Comparison of ENCODE assay signal across 18 cellular contexts in genomic region chr5:14937277-14937676, GRCh38.
A peak's percentile ranks its signal among the peaks of the same experiment; 100 is the strongest.
DNase-seq lines count a peak whose midpoint lies in the region; ATAC-seq lines count a peak whose summit lies in the region.
"Had no signal": no experiment of that assay in that cellular context is flagged by ENCODE, and none has a peak within 500 bp of the region (broad histone marks: within the 10 kb centered on the region; RNA-seq: fewer than 3 reads in every experiment).

No MANE protein-coding gene starts in this region.

- H3K27ac Mint-ChIP-seq in dendritic cell treated with granulocyte-macrophage colony-stimulating factor and Interleukin-4, amounts not matched to agents 40 ng/mL and 50 ng/mL, for 4 days, result peak overlapping the region; percentile 77
- no peak overlapping the region for H3K27ac Mint-ChIP-seq in naive thymus-derived CD4-positive, alpha-beta T cell
- H3K27ac Mint-ChIP-seq: B cell had no signal

- no peaks in the 10 kb centered on the region for H3K9me3 ChIP-seq in naive thymus-derived CD4-positive, alpha-beta T cell (ENCODE audit: control insufficient read depth in 2 of 3, low read length in 3 of 3)
- H3K9me3 ChIP-seq: ascending aorta had no signal

- H3K36me3 Mint-ChIP-seq in dendritic cell treated with granulocyte-macrophage colony-stimulating factor and Interleukin-4, amounts not matched to agents 40 ng/mL and 50 ng/mL, for 4 days (ENCODE audit: low read depth), result no peaks in the 10 kb centered on the region
- no peaks in the 10 kb centered on the region for H3K36me3 Mint-ChIP-seq in naive thymus-derived CD4-positive, alpha-beta T cell

- H3K4me3 ChIP-seq in naive thymus-derived CD4-positive, alpha-beta T cell (ENCODE audit: low read length), result no peak overlapping the region
- H3K4me3 ChIP-seq: ascending aorta had no signal

- H3K4me1 ChIP-seq in naive thymus-derived CD4-positive, alpha-beta T cell (ENCODE audit: control insufficient read depth in 2 of 2, insufficient read depth in 2 of 2, low read length in 2 of 2), result no peaks in the 10 kb centered on the region
- H3K4me1 ChIP-seq: ascending aorta had no signal

- H3K27me3 Mint-ChIP-seq in dendritic cell treated with granulocyte-macrophage colony-stimulating factor and Interleukin-4, amounts not matched to agents 40 ng/mL and 50 ng/mL, for 4 days, result peaks cover 4% of the 10 kb centered on the region
- peaks cover 0 to 14% (median 5%) of the 10 kb centered on the region in 5 donors for H3K27me3 Mint-ChIP-seq in naive thymus-derived CD4-positive, alpha-beta T cell

- H3K4me3 Mint-ChIP-seq in dendritic cell treated with granulocyte-macrophage colony-stimulating factor and Interleukin-4, amounts not matched to agents 40 ng/mL and 50 ng/mL, for 4 days, result no peak overlapping the region
- no peak overlapping the region for H3K4me3 Mint-ChIP-seq in naive thymus-derived CD4-positive, alpha-beta T cell
- H3K4me3 Mint-ChIP-seq: B cell had no signal

- CTCF ChIA-PET in naive thymus-derived CD4-positive, alpha-beta T cell (lab: Charles Lee), result no interaction called here

- H3K36me3 ChIP-seq in naive thymus-derived CD4-positive, alpha-beta T cell (ENCODE audit: control insufficient read depth in 2 of 3, insufficient read depth in 3 of 3, low read length in 3 of 3), result no peaks in the 10 kb centered on the region
- H3K36me3 ChIP-seq: ascending aorta had no signal

- peaks cover 29% of the 10 kb centered on the region for H3K4me1 Mint-ChIP-seq in dendritic cell treated with granulocyte-macrophage colony-stimulating factor and Interleukin-4, amounts not matched to agents 40 ng/mL and 50 ng/mL, for 4 days (ENCODE audit: low read depth)
- H3K4me1 Mint-ChIP-seq in naive thymus-derived CD4-positive, alpha-beta T cell, result peaks cover 0 to 16% (median 8%) of the 10 kb centered on the region in 7 donors

- DNase-seq in COLO829 (ENCODE audit: low spot score) (peak; percentile 54), MV-4-11 (lab: John Stamatoyannopoulos, UW) (peak; percentile 79), islet precursor cell (no peak), mucosa of gallbladder (ENCODE audit: low spot score) (no peak)
- DNase-seq in naive thymus-derived CD4-positive, alpha-beta T cell, result no peak
- DNase-seq: activated CD4-positive, CD25-positive, alpha-beta regulatory T cell; activated effector memory CD4-positive, alpha-beta T cell treated with anti-CD3 and anti-CD28 coated beads, Interleukin-2, amount 50 U/mL, for 16 hours; cortex of kidney; DMS53; HCEC 1CT; NCI-H2029 treated with DMSO at 0.1 percent for 48 hours; NCI-H526 treated with DMSO at 0.1 percent for 48 hours; nucleus accumbens; stimulated activated CD4-positive, alpha-beta T cell treated with anti-CD3 and anti-CD28 coated beads, Interleukin-2, amount 100 ng/mL, for 48 hours had no signal

- no peaks in the 10 kb centered on the region for H3K9me3 Mint-ChIP-seq in dendritic cell treated with granulocyte-macrophage colony-stimulating factor and Interleukin-4, amounts not matched to agents 40 ng/mL and 50 ng/mL, for 4 days
- peaks cover 0 to 3% (median 0%) of the 10 kb centered on the region in 11 donors for H3K9me3 Mint-ChIP-seq in naive thymus-derived CD4-positive, alpha-beta T cell

- no peaks in the 10 kb centered on the region for H3K27me3 ChIP-seq in naive thymus-derived CD4-positive, alpha-beta T cell (ENCODE audit: control insufficient read depth in 2 of 2, insufficient read depth in 2 of 2, low read length in 2 of 2)
- H3K27me3 ChIP-seq: ascending aorta had no signal

- ATAC-seq in naive thymus-derived CD4-positive, alpha-beta T cell, result peak; percentile 61
- ATAC-seq in GM18858 (IDR thresholded peaks at IDR 0.05; ENCODE audit: unreplicated experiment), result no peak

- POLR2A ChIA-PET in naive thymus-derived CD4-positive, alpha-beta T cell (lab: Charles Lee), result no interaction called here

- H3K27ac ChIP-seq in naive thymus-derived CD4-positive, alpha-beta T cell (ENCODE audit: low read depth, low read length), result no peak overlapping the region

- intact Hi-C loops in dendritic cell treated with granulocyte-macrophage colony-stimulating factor and Interleukin-4, amounts not matched to agents 40 ng/mL and 50 ng/mL, for 4 days (cut with micrococcal nuclease), result loop anchor here (5.0 kb wide), 1 partner anchor 65 kb away; the partner anchor contains the start of gene ANKH
- intact Hi-C loops in naive thymus-derived CD4-positive, alpha-beta T cell (cut with micrococcal nuclease), result no loop called here

Comparison
In these comparisons a context has a peak if more than half of its experiments do, and no peak if none do; other contexts are left out.
1. DNase-seq: peak in COLO829 (single experiment) and MV-4-11 (single experiment); none in naive thymus-derived CD4-positive, alpha-beta T cell (0 of 9), islet precursor cell (single experiment) and mucosa of gallbladder (single experiment).